In the genomic region with DNA sequence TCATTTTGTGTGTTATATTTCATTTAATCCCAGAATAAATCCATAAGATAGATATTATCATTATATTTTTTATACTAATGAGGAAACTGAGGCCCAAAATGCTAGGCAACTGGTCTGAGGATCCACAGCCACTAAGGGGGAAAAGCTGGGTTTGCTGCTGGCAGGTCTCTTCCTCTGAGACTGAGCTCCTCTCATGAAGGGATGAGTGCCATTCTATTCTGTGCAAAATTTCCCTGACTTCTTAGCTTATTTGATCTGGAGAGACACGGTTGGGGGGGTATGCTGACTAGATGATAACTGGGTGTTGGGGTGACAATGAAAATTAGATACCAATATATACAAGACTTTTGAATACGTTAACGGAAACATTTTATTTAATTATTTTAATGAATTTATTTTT, we compare ENCODE assay signal across 24 cellular contexts. TPM values are rescaled to one million over a fixed set of nuclear protein-coding genes. Genes with fewer than 3 reads are reported as not detected.
DNase-seq lines count a peak whose midpoint lies in the region; ATAC-seq and TF ChIP-seq lines count a peak whose summit lies in the region.
"Had no signal": no experiment of that assay in that cellular context is flagged by ENCODE, and none has a peak within 500 bp of the region (broad histone marks: within the 10 kb centered on the region; RNA-seq: fewer than 3 reads in every experiment).

No MANE protein-coding gene starts in this region.

- no peaks in the 10 kb centered on the region for H3K27me3 Mint-ChIP-seq in activated T-cell treated with anti-CD3 and anti-CD28 coated beads, Interleukin-2, amount 50 U/mL, for 72 hours (ENCODE audit: low read depth)
- H3K27me3 Mint-ChIP-seq in naive thymus-derived CD8-positive, alpha-beta T cell: no peaks in the 10 kb centered on the region
- H3K27me3 Mint-ChIP-seq: dendritic cell treated with granulocyte-macrophage colony-stimulating factor and Interleukin-4, amounts not matched to agents 40 ng/mL and 50 ng/mL, for 4 days had no signal

- H3K9ac ChIP-seq in SU-DHL-6 (ENCODE audit: low read length): peak overlapping the region; percentile 86

- peak overlapping the region; percentile 62 to 80 for H3K4me3 Mint-ChIP-seq in activated T-cell treated with anti-CD3 and anti-CD28 coated beads, Interleukin-2, amount 50 U/mL, for 72 hours
- H3K4me3 Mint-ChIP-seq in naive thymus-derived CD8-positive, alpha-beta T cell: peak overlapping the region in 8 of 10 donors; percentile 40 to 79 (median 65)
- H3K4me3 Mint-ChIP-seq: dendritic cell treated with granulocyte-macrophage colony-stimulating factor and Interleukin-4, amounts not matched to agents 40 ng/mL and 50 ng/mL, for 4 days; nephron progenitor cell had no signal

- H3K27me3 ChIP-seq in SU-DHL-6 (ENCODE audit: low read length): no peaks in the 10 kb centered on the region
- H3K27me3 ChIP-seq: adrenal gland, heart left ventricle, MG63, thyroid gland had no signal

- peaks cover 4 to 6% of the 10 kb centered on the region in 2 donors for H3K36me3 Mint-ChIP-seq in activated T-cell treated with anti-CD3 and anti-CD28 coated beads, Interleukin-2, amount 50 U/mL, for 72 hours (ENCODE audit: insufficient read depth in 2 of 2)
- H3K36me3 Mint-ChIP-seq in naive thymus-derived CD8-positive, alpha-beta T cell: peaks cover 0 to 11% (median 0%) of the 10 kb centered on the region in 3 donors

- peak overlapping the region; percentile 40 for H3K27ac Mint-ChIP-seq in activated T-cell treated with anti-CD3 and anti-CD28 coated beads, Interleukin-2, amount 50 U/mL, for 72 hours
- peak overlapping the region; percentile 78 to 94 (median 88) for H3K27ac Mint-ChIP-seq in naive thymus-derived CD8-positive, alpha-beta T cell
- H3K27ac Mint-ChIP-seq: dendritic cell treated with granulocyte-macrophage colony-stimulating factor and Interleukin-4, amounts not matched to agents 40 ng/mL and 50 ng/mL, for 4 days; nephron progenitor cell had no signal

- H3K36me3 ChIP-seq in SU-DHL-6 (ENCODE audit: low read length): peaks cover 31% of the 10 kb centered on the region
- H3K36me3 ChIP-seq: adrenal gland, MG63, thyroid gland had no signal

- H2AFZ ChIP-seq in SU-DHL-6 (ENCODE audit: low read depth, low read length, severe bottlenecking): no peak overlapping the region

- H3K4me2 ChIP-seq in SU-DHL-6 (ENCODE audit: low read depth, low read length, poor library complexity, severe bottlenecking): peak overlapping the region; percentile 95

- peaks cover 72% of the 10 kb centered on the region for H3K79me2 ChIP-seq in SU-DHL-6 (ENCODE audit: insufficient read depth, low read length)

- no peaks in the 10 kb centered on the region for H3K9me3 ChIP-seq in SU-DHL-6 (ENCODE audit: insufficient read depth, low read length)
- H3K9me3 ChIP-seq: adrenal gland, heart left ventricle, MG63, thyroid gland had no signal

- ATAC-seq in activated T-cell treated with anti-CD3 and anti-CD28 coated beads, Interleukin-2, amount 50 U/mL, for 72 hours (replicated peaks in 1 of 2): no peak
- ATAC-seq in naive thymus-derived CD8-positive, alpha-beta T cell: no peak
- no peak for ATAC-seq in GM21390 (IDR thresholded peaks at IDR 0.05; ENCODE audit: unreplicated experiment)
- ATAC-seq: HCT116, heart left ventricle had no signal

- H3K9me3 Mint-ChIP-seq in activated T-cell treated with anti-CD3 and anti-CD28 coated beads, Interleukin-2, amount 50 U/mL, for 72 hours: no peaks in the 10 kb centered on the region
- no peaks in the 10 kb centered on the region for H3K9me3 Mint-ChIP-seq in naive thymus-derived CD8-positive, alpha-beta T cell
- H3K9me3 Mint-ChIP-seq: dendritic cell treated with granulocyte-macrophage colony-stimulating factor and Interleukin-4, amounts not matched to agents 40 ng/mL and 50 ng/mL, for 4 days; nephron progenitor cell had no signal

- H3F3A ChIP-seq in SU-DHL-6 (ENCODE audit: insufficient read depth): peaks cover 91% of the 10 kb centered on the region

- H3K27ac ChIP-seq in SU-DHL-6 (ENCODE audit: low read depth, low read length): peak overlapping the region; percentile 94
- H3K27ac ChIP-seq: adrenal gland, C4-2B, heart left ventricle, thyroid gland had no signal

- DNase-seq in activated T-cell treated with anti-CD3 and anti-CD28 coated beads, Interleukin-2, amount 50 U/mL, for 72 hours: no peak
- no peak for DNase-seq in activated T-cell treated with anti-CD3 and anti-CD28 coated beads, Interleukin-2, amount 50 U/mL, for 48 hours
- DNase-seq in naive thymus-derived CD8-positive, alpha-beta T cell: no peak
- DNase-seq in NCI-H2029 treated with DMSO at 0.1 percent for 48 hours (lab: John Stamatoyannopoulos, UW) (no peak), NCI-H1105 (lab: John Stamatoyannopoulos, UW) (no peak)
- DNase-seq: activated CD4-positive, alpha-beta T cell treated with anti-CD3 and anti-CD28 coated beads for 48 hours; adrenal gland; GF-D8; heart left ventricle; MG63; NCI-H146; NCI-H2171; NCI-H526; nephron progenitor cell; SHP77; thyroid gland had no signal

- H3K4me1 Mint-ChIP-seq in activated T-cell treated with anti-CD3 and anti-CD28 coated beads, Interleukin-2, amount 50 U/mL, for 72 hours (ENCODE audit: low read depth): peaks cover 96% of the 10 kb centered on the region
- peaks cover 53 to 95% (median 94%) of the 10 kb centered on the region in 4 donors for H3K4me1 Mint-ChIP-seq in naive thymus-derived CD8-positive, alpha-beta T cell

- TF ChIP-seq CTCF in SU-DHL-6 (IDR thresholded peaks at IDR 0.05; ENCODE audit: insufficient read depth, low read length, poor library complexity, severe bottlenecking): no peak

- POLR2A ChIA-PET in naive thymus-derived CD8-positive, alpha-beta T cell (lab: Charles Lee): interaction anchor here (0.9 kb wide), 1 partner anchor 152 kb away, joined by 4 read pairs; the partner anchor contains the start of gene ABHD10

- no peaks in the 10 kb centered on the region for H3K9me2 ChIP-seq in SU-DHL-6 (replicated peaks; ENCODE audit: insufficient read depth, low read length)

- H3K4me3 ChIP-seq in GM08714 (ENCODE audit: low read length): peak overlapping the region; percentile 99
- peak overlapping the region; percentile 91 for H3K4me3 ChIP-seq in SU-DHL-6 (ENCODE audit: insufficient read depth, low read length, poor library complexity, severe bottlenecking)
- H3K4me3 ChIP-seq: adrenal gland, heart left ventricle, MG63, thyroid gland had no signal

- no peaks in the 10 kb centered on the region for H4K20me1 ChIP-seq in SU-DHL-6 (ENCODE audit: low read depth, low read length)

RNA-seq across cellular contexts. Expression of gene GCSAM, which starts 1.9 kb away (rescaled TPM):
- total RNA-seq in activated T-cell treated with anti-CD3 and anti-CD28 coated beads, Interleukin-2, amount 50 U/mL, for 72 hours: 10 to 100 TPM; 17.8 to 26.5 TPM
- total RNA-seq in naive thymus-derived CD8-positive, alpha-beta T cell: 10 to 100 TPM; 15.1 TPM
- polyA plus RNA-seq in naive thymus-derived CD8-positive, alpha-beta T cell: 10 to 100 TPM; 18.1 to 25.3 (median 22.0) TPM
- total RNA-seq: endothelial cell of umbilical vein, mesenteric fat pad had no signal
- polyA plus RNA-seq: endothelial cell of umbilical vein had no signal

RNA-seq across cellular contexts. Expression of gene C3orf52, which starts 44.9 kb away (rescaled TPM):
- total RNA-seq in activated T-cell treated with anti-CD3 and anti-CD28 coated beads, Interleukin-2, amount 50 U/mL, for 72 hours: 1 to 10 TPM; 3.2 to 4.1 TPM
- total RNA-seq in naive thymus-derived CD8-positive, alpha-beta T cell: under 1 TPM; 0.94 to 0.96 TPM
- polyA plus RNA-seq in naive thymus-derived CD8-positive, alpha-beta T cell: under 1 TPM; 0.54 to 0.96 (median 0.64) TPM
